ENCODE assay signal across 15 cellular contexts in genomic region chr12:123498126-123498825, GRCh38.
"Had no signal": no experiment of that assay in that cellular context is flagged by ENCODE, and none has a peak within 500 bp of the region (broad histone marks: within the 10 kb centered on the region; RNA-seq: fewer than 3 reads in every experiment).

No MANE protein-coding gene starts in this region.

- H3K79me2 ChIP-seq: hepatocyte had no signal

- DNase-seq: activated CD8-positive, alpha-beta memory T cell treated with anti-CD3 and anti-CD28 coated beads, Interleukin-2, amount 50 U/mL, for 48 hours; activated CD8-positive, alpha-beta T cell treated with anti-CD3 and anti-CD28 coated beads, Interleukin-2, amount 10 ng/mL, durations not matched to agents 7 days and 5 days; activated naive CD4-positive, alpha-beta T cell treated with Interleukin-2 at 50 U/mL for 16 hours; caudate nucleus; effector CD8-positive, alpha-beta T cell; ovary; stimulated activated CD4-positive, alpha-beta T cell treated with anti-CD3 and anti-CD28 coated beads, Interleukin-12 subunit alpha, Interleukin-12 subunit beta, amount 100 ng/mL, for 4 hours; stimulated activated naive CD8-positive, alpha-beta T cell treated with anti-CD3 and anti-CD28 coated beads, Interleukin-15, Interleukin-2, amounts not matched to agents 100 U/mL and 50 U/mL, for 24 hours had no signal

- H3K4me1 ChIP-seq: suprapubic skin had no signal

- H3K9me3 Mint-ChIP-seq: activated T-helper 1 cell treated with anti-CD3 and anti-CD28 coated beads, Interleukin-12 subunit alpha, Interleukin-12 subunit beta, Interleukin-2, Interleukin-4 antibody, amounts not matched to agents 30 ng/mL and 10 ng/mL and 1 ng/mL, durations not matched to agents 14 hours and 24 hours and 36 hours; mesothelial cell of epicardium; type B pancreatic cell had no signal

- H3K4me3 ChIP-seq: coronary artery, hepatocyte, ovary, suprapubic skin had no signal

- H3K9me3 ChIP-seq: ovary, suprapubic skin had no signal

- H3K27ac Mint-ChIP-seq: activated CD8-positive, alpha-beta T cell treated with anti-CD3 and anti-CD28 coated beads, Interleukin-2, amount 10 ng/mL, durations not matched to agents 7 days and 5 days; activated T-helper 1 cell treated with anti-CD3 and anti-CD28 coated beads, Interleukin-12 subunit alpha, Interleukin-12 subunit beta, Interleukin-2, Interleukin-4 antibody, amounts not matched to agents 30 ng/mL and 10 ng/mL and 1 ng/mL, durations not matched to agents 14 hours and 24 hours and 36 hours; mesothelial cell of epicardium; type B pancreatic cell had no signal

- H3K4me2 ChIP-seq: hepatocyte had no signal

- H3K27me3 Mint-ChIP-seq: type B pancreatic cell had no signal

- H3K27me3 ChIP-seq: hepatocyte, ovary, suprapubic skin had no signal

- H2AFZ ChIP-seq: hepatocyte had no signal

- H3K36me3 ChIP-seq: ovary had no signal

- H3K27ac ChIP-seq: coronary artery, hepatocyte, ovary, suprapubic skin had no signal

- H3K4me3 Mint-ChIP-seq: activated CD8-positive, alpha-beta T cell treated with anti-CD3 and anti-CD28 coated beads, Interleukin-2, amount 10 ng/mL, durations not matched to agents 7 days and 5 days; activated T-helper 1 cell treated with anti-CD3 and anti-CD28 coated beads, Interleukin-12 subunit alpha, Interleukin-12 subunit beta, Interleukin-2, Interleukin-4 antibody, amounts not matched to agents 30 ng/mL and 10 ng/mL and 1 ng/mL, durations not matched to agents 14 hours and 24 hours and 36 hours; mesothelial cell of epicardium; neural crest cell; type B pancreatic cell had no signal

- H3K4me1 Mint-ChIP-seq: mesothelial cell of epicardium had no signal
